Comparison of ENCODE assay signal across 8 cellular contexts in genomic region chr19:6458695-6459355, GRCh38. TPM values are rescaled to one million over a fixed set of nuclear protein-coding genes. Genes with fewer than 3 reads are reported as not detected.
DNase-seq lines count a peak whose midpoint lies in the region; ATAC-seq and TF ChIP-seq lines count a peak whose summit lies in the region.

No MANE protein-coding gene starts in this region.

- H3K27me3 ChIP-seq in BE2C (peaks cover under 1% of the 10 kb centered on the region), muscle layer of colon (ENCODE audit: control insufficient read depth in 1 of 2, insufficient read depth in 2 of 2, low read length in 2 of 2) (peaks cover 0 to 7% of the 10 kb centered on the region in 2 donors)

- ATAC-seq in HG02759 (IDR thresholded peaks at IDR 0.05; ENCODE audit: unreplicated experiment) (no peak), GM18517 (IDR thresholded peaks at IDR 0.05; ENCODE audit: unreplicated experiment) (no peak)

- H3K9me3 ChIP-seq in BE2C = peaks cover 5% of the 10 kb centered on the region; the same call in 1 of the 2 replicates
- H3K9me3 ChIP-seq in muscle layer of colon (ENCODE audit: low read length) = no peaks in the 10 kb centered on the region

- H3K4me3 ChIP-seq in BE2C (ENCODE audit: low read depth, low read length) (peak overlapping the region; percentile 74), coronary artery (peak overlapping the region; percentile 97), muscle layer of colon (ENCODE audit: low read depth in 1 of 2, low read length in 2 of 2) (peak overlapping the region; percentile 77 to 85)
- peak overlapping the region; percentile 72 for H3K4me3 ChIP-seq in Jurkat, Clone E6-1 (ENCODE audit: low read length)

- TF ChIP-seq CTCF in BE2C (IDR thresholded peaks at IDR 0.05; ENCODE audit: low read depth, low read length) = no peak
- no peak for TF ChIP-seq CTCF in coronary artery (IDR thresholded peaks at IDR 0.05)

- H3K27ac ChIP-seq in coronary artery = peak overlapping the region; percentile 19 to 81
- H3K27ac ChIP-seq in muscle layer of colon (ENCODE audit: low read depth, low read length) = peak overlapping the region; percentile 61

- DNase-seq in BE2C (no peak), coronary artery (ENCODE audit: low spot score) (no peak), NCI-H1417 (lab: John Stamatoyannopoulos, UW) (no peak)
- DNase-seq in Jurkat, Clone E6-1 (ENCODE audit: low read depth, low spot score) = no peak
- DNase-seq in activated CD4-positive, CD25-positive, alpha-beta regulatory T cell (lab: John Stamatoyannopoulos, UW) = no peak

- H3K9ac ChIP-seq in muscle layer of colon (ENCODE audit: low read length) = peak overlapping the region; percentile 33

- H3K36me3 ChIP-seq in BE2C (peaks cover 11% of the 10 kb centered on the region), muscle layer of colon (ENCODE audit: insufficient read depth, low read length) (peaks cover 29% of the 10 kb centered on the region)

- H3K4me1 ChIP-seq in BE2C (no peaks in the 10 kb centered on the region), muscle layer of colon (ENCODE audit: insufficient read depth, low read length) (peaks cover 11% of the 10 kb centered on the region)

RNA-seq across cellular contexts. Expression of gene SLC25A23, which starts 0.8 kb away (rescaled TPM):
- polyA plus RNA-seq in BE2C (2012; ENCODE audit: insufficient read depth, insufficient read length, low read depth) = 27.7 TPM
- polyA plus RNA-seq in Jurkat, Clone E6-1 (2012; ENCODE audit: insufficient read depth, insufficient read length) = 30.4 TPM

RNA-seq across cellular contexts. Expression of gene CRB3, which starts 5.2 kb away (rescaled TPM):
- not detected for polyA plus RNA-seq in BE2C (2012; ENCODE audit: insufficient read depth, insufficient read length, low read depth)
- polyA plus RNA-seq in Jurkat, Clone E6-1 (2012; ENCODE audit: insufficient read depth, insufficient read length) = not detected

RNA-seq across cellular contexts. Expression of gene DENND1C, which starts 22.8 kb away (rescaled TPM):
- not detected for polyA plus RNA-seq in BE2C (2012; ENCODE audit: insufficient read depth, insufficient read length, low read depth)
- 36.7 TPM for polyA plus RNA-seq in Jurkat, Clone E6-1 (2012; ENCODE audit: insufficient read depth, insufficient read length)

RNA-seq across cellular contexts. Expression of gene SLC25A41, which starts 25.3 kb away (rescaled TPM):
- polyA plus RNA-seq in BE2C (2012; ENCODE audit: insufficient read depth, insufficient read length, low read depth) = 0.39 TPM
- 1.3 TPM for polyA plus RNA-seq in Jurkat, Clone E6-1 (2012; ENCODE audit: insufficient read depth, insufficient read length)

RNA-seq across cellular contexts. Expression of gene KHSRP, which starts 34.2 kb away (rescaled TPM):
- 396 TPM for polyA plus RNA-seq in BE2C (2012; ENCODE audit: insufficient read depth, insufficient read length, low read depth)
- polyA plus RNA-seq in Jurkat, Clone E6-1 (2012; ENCODE audit: insufficient read depth, insufficient read length) = 265 TPM
